Comparison of ENCODE assay signal across 21 cellular contexts in genomic region chrX:49278081-49278480, GRCh38. TPM values are rescaled to one million over a fixed set of nuclear protein-coding genes. Genes with fewer than 3 reads are reported as not detected.
A peak's percentile ranks its signal among the peaks of the same experiment; 100 is the strongest.
DNase-seq lines count a peak whose midpoint lies in the region; ATAC-seq lines count a peak whose summit lies in the region.
"Had no signal": no experiment of that assay in that cellular context is flagged by ENCODE, and none has a peak within 500 bp of the region (broad histone marks: within the 10 kb centered on the region; RNA-seq: fewer than 3 reads in every experiment).

No MANE protein-coding gene starts in this region.

- peaks cover 52 to 82% of the 10 kb centered on the region in 2 donors for H3K4me1 ChIP-seq in naive thymus-derived CD4-positive, alpha-beta T cell (ENCODE audit: control insufficient read depth in 2 of 2, insufficient read depth in 2 of 2, low read length in 2 of 2)

- peaks cover 73% of the 10 kb centered on the region for H3K4me1 Mint-ChIP-seq in stimulated activated naive CD8-positive, alpha-beta T cell treated with anti-CD3 and anti-CD28 coated beads, Interleukin-15, Interleukin-2, amounts not matched to agents 100 ng/mL and 50 ng/mL, for 24 hours (ENCODE audit: low read depth)
- peaks cover 39% of the 10 kb centered on the region for H3K4me1 Mint-ChIP-seq in activated T-helper 17 cell treated with anti-CD3 and anti-CD28 coated beads, Interleukin-2, amount 50 U/mL, for 72 hours
- peaks cover 43 to 90% (median 81%) of the 10 kb centered on the region in 7 donors for H3K4me1 Mint-ChIP-seq in naive thymus-derived CD4-positive, alpha-beta T cell

- CTCF ChIA-PET in naive thymus-derived CD4-positive, alpha-beta T cell (lab: Charles Lee): no interaction called here

- no peaks in the 10 kb centered on the region for H3K9me3 Mint-ChIP-seq in stimulated activated naive CD8-positive, alpha-beta T cell treated with anti-CD3 and anti-CD28 coated beads, Interleukin-15, Interleukin-2, amounts not matched to agents 100 ng/mL and 50 ng/mL, for 24 hours
- no peaks in the 10 kb centered on the region for H3K9me3 Mint-ChIP-seq in activated T-helper 17 cell treated with anti-CD3 and anti-CD28 coated beads, Interleukin-2, amount 50 U/mL, for 72 hours
- H3K9me3 Mint-ChIP-seq in naive thymus-derived CD4-positive, alpha-beta T cell: no peaks in the 10 kb centered on the region
- H3K9me3 Mint-ChIP-seq: HFFc6 had no signal

- H3K36me3 ChIP-seq in naive thymus-derived CD4-positive, alpha-beta T cell (ENCODE audit: control insufficient read depth in 2 of 3, insufficient read depth in 3 of 3, low read length in 3 of 3): no peaks in the 10 kb centered on the region
- H3K36me3 ChIP-seq: left lung, thoracic aorta had no signal

- no peaks in the 10 kb centered on the region for H3K9me3 ChIP-seq in naive thymus-derived CD4-positive, alpha-beta T cell (ENCODE audit: control insufficient read depth in 2 of 3, low read length in 3 of 3)
- H3K9me3 ChIP-seq: left lung, thoracic aorta had no signal

- DNase-seq in stimulated activated naive CD8-positive, alpha-beta T cell treated with anti-CD3 and anti-CD28 coated beads, Interleukin-15, Interleukin-2, amounts not matched to agents 100 U/mL and 50 U/mL, for 24 hours: no peak
- no peak for DNase-seq in naive thymus-derived CD4-positive, alpha-beta T cell
- DNase-seq in NAMALWA (ENCODE audit: low spot score) (no peak), dedifferentiated amniotic fluid mesenchymal stem cell (ENCODE audit: extremely low spot score) (no peak), NCI-H446 (lab: John Stamatoyannopoulos, UW) (no peak)
- DNase-seq: amniotic stem cell, DND-41, HFFc6, IMR-90, left lung, midbrain, MM.1S, NCI-H1694 treated with DMSO at 0.1 percent for 48 hours, NCI-H2227 treated with DMSO at 0.1 percent for 48 hours, NCI-H82, SIG-M5 had no signal

- peak overlapping the region; percentile 63 for H3K4me3 Mint-ChIP-seq in stimulated activated naive CD8-positive, alpha-beta T cell treated with anti-CD3 and anti-CD28 coated beads, Interleukin-15, Interleukin-2, amounts not matched to agents 100 ng/mL and 50 ng/mL, for 24 hours
- peak overlapping the region; percentile 94 for H3K4me3 Mint-ChIP-seq in activated T-helper 17 cell treated with anti-CD3 and anti-CD28 coated beads, Interleukin-2, amount 50 U/mL, for 72 hours
- peak overlapping the region; percentile 48 to 91 (median 74) for H3K4me3 Mint-ChIP-seq in naive thymus-derived CD4-positive, alpha-beta T cell
- H3K4me3 Mint-ChIP-seq: HFFc6 had no signal

- no peak for ATAC-seq in stimulated activated naive CD8-positive, alpha-beta T cell treated with anti-CD3 and anti-CD28 coated beads, Interleukin-15, Interleukin-2, amounts not matched to agents 100 U/mL and 50 U/mL, for 24 hours
- no peak for ATAC-seq in activated T-helper 17 cell treated with anti-CD3 and anti-CD28 coated beads, Interleukin-2, amount 50 U/mL, for 72 hours (replicated peaks)
- ATAC-seq in naive thymus-derived CD4-positive, alpha-beta T cell: no peak
- ATAC-seq: left lung had no signal

- no peaks in the 10 kb centered on the region for H3K27me3 Mint-ChIP-seq in stimulated activated naive CD8-positive, alpha-beta T cell treated with anti-CD3 and anti-CD28 coated beads, Interleukin-15, Interleukin-2, amounts not matched to agents 100 ng/mL and 50 ng/mL, for 24 hours
- no peaks in the 10 kb centered on the region for H3K27me3 Mint-ChIP-seq in activated T-helper 17 cell treated with anti-CD3 and anti-CD28 coated beads, Interleukin-2, amount 50 U/mL, for 72 hours
- H3K27me3 Mint-ChIP-seq in naive thymus-derived CD4-positive, alpha-beta T cell: no peaks in the 10 kb centered on the region

- POLR2A ChIA-PET in naive thymus-derived CD4-positive, alpha-beta T cell (lab: Charles Lee): interaction anchor here (0.7 to 2.4 kb wide), 3 partner anchors 11 to 32 kb away, joined by 3 to 11 read pairs (median 4); no protein-coding TSS in a partner anchor

- no peak overlapping the region for H3K4me3 ChIP-seq in naive thymus-derived CD4-positive, alpha-beta T cell (ENCODE audit: low read length)
- H3K4me3 ChIP-seq: left lung, thoracic aorta had no signal

- intact Hi-C loops in naive thymus-derived CD4-positive, alpha-beta T cell (cut with micrococcal nuclease): loop anchor here in 1 of 2 donors (5.0 kb wide), 1 partner anchor 474 kb away; no protein-coding TSS in a partner anchor

- H3K27me3 ChIP-seq in naive thymus-derived CD4-positive, alpha-beta T cell (ENCODE audit: control insufficient read depth in 2 of 2, insufficient read depth in 2 of 2, low read length in 2 of 2): no peaks in the 10 kb centered on the region
- H3K27me3 ChIP-seq: left lung had no signal

- peak overlapping the region; percentile 98 for H3K27ac Mint-ChIP-seq in stimulated activated naive CD8-positive, alpha-beta T cell treated with anti-CD3 and anti-CD28 coated beads, Interleukin-15, Interleukin-2, amounts not matched to agents 100 ng/mL and 50 ng/mL, for 24 hours
- peak overlapping the region; percentile 99 for H3K27ac Mint-ChIP-seq in activated T-helper 17 cell treated with anti-CD3 and anti-CD28 coated beads, Interleukin-2, amount 50 U/mL, for 72 hours
- peak overlapping the region; percentile 76 to 94 (median 88) for H3K27ac Mint-ChIP-seq in naive thymus-derived CD4-positive, alpha-beta T cell
- H3K27ac Mint-ChIP-seq: HFFc6 had no signal

- H3K36me3 Mint-ChIP-seq in stimulated activated naive CD8-positive, alpha-beta T cell treated with anti-CD3 and anti-CD28 coated beads, Interleukin-15, Interleukin-2, amounts not matched to agents 100 ng/mL and 50 ng/mL, for 24 hours (ENCODE audit: low read depth): peaks cover 19% of the 10 kb centered on the region
- H3K36me3 Mint-ChIP-seq in activated T-helper 17 cell treated with anti-CD3 and anti-CD28 coated beads, Interleukin-2, amount 50 U/mL, for 72 hours (ENCODE audit: low read depth): peaks cover 48% of the 10 kb centered on the region
- H3K36me3 Mint-ChIP-seq in naive thymus-derived CD4-positive, alpha-beta T cell: peaks cover 0 to 50% (median 5%) of the 10 kb centered on the region in 5 donors

- peak overlapping the region; percentile 50 for H3K27ac ChIP-seq in naive thymus-derived CD4-positive, alpha-beta T cell (ENCODE audit: low read depth, low read length)
- H3K27ac ChIP-seq: HL-60, left lung, thoracic aorta had no signal

RNA-seq across cellular contexts. Expression of gene PPP1R3F, which starts 8.5 kb away (rescaled TPM):
- total RNA-seq in activated T-helper 17 cell treated with anti-CD3 and anti-CD28 coated beads, Interleukin-2, amount 50 U/mL, for 72 hours: 1 to 10 TPM; 6.6 to 8.8 TPM
- 10 to 100 TPM in 3 of 5 experiments, 1 to 10 TPM in 2; 8.9 to 16.3 (median 12.3) TPM for total RNA-seq in naive thymus-derived CD4-positive, alpha-beta T cell
- 1 to 10 TPM; 9.1 to 9.5 TPM for polyA plus RNA-seq in naive thymus-derived CD4-positive, alpha-beta T cell

RNA-seq across cellular contexts. Expression of gene FOXP3, which starts 13.6 kb away (rescaled TPM):
- total RNA-seq in activated T-helper 17 cell treated with anti-CD3 and anti-CD28 coated beads, Interleukin-2, amount 50 U/mL, for 72 hours: 100 to 1,000 TPM in 1 of 2 donors, 10 to 100 TPM in 1; 80.4 to 109 TPM
- total RNA-seq in naive thymus-derived CD4-positive, alpha-beta T cell: 10 to 100 TPM in 1 of 5 experiments, 1 to 10 TPM in 2, under 1 TPM in 2; 0.50 to 25.3 (median 1.7) TPM
- under 1 TPM; 0.35 to 0.41 TPM for polyA plus RNA-seq in naive thymus-derived CD4-positive, alpha-beta T cell
- total RNA-seq: IMR-90, thoracic aorta had no signal

RNA-seq across cellular contexts. Expression of gene GAGE10, which starts 25.4 kb away (rescaled TPM):
- total RNA-seq in activated T-helper 17 cell treated with anti-CD3 and anti-CD28 coated beads, Interleukin-2, amount 50 U/mL, for 72 hours: not detected
- not detected for total RNA-seq in naive thymus-derived CD4-positive, alpha-beta T cell
- not detected for polyA plus RNA-seq in naive thymus-derived CD4-positive, alpha-beta T cell
- total RNA-seq: HFFc6; IMR-90; left lung; T-helper 1 cell treated with Interleukin-12 subunit alpha and Interleukin-12 subunit beta and Interleukin-4 antibody, amounts not matched to agents 30 ng/mL and 1 ng/mL, for 36 hours; thoracic aorta had no signal
- polyA plus RNA-seq: IMR-90 had no signal

RNA-seq across cellular contexts. Expression of gene CCDC22, which starts 42.8 kb away (rescaled TPM):
- 10 to 100 TPM; 21.7 to 33.0 TPM for total RNA-seq in activated T-helper 17 cell treated with anti-CD3 and anti-CD28 coated beads, Interleukin-2, amount 50 U/mL, for 72 hours
- 10 to 100 TPM; 19.0 to 34.0 (median 27.6) TPM for total RNA-seq in naive thymus-derived CD4-positive, alpha-beta T cell
- 10 to 100 TPM; 25.3 to 34.9 TPM for polyA plus RNA-seq in naive thymus-derived CD4-positive, alpha-beta T cell

RNA-seq across cellular contexts. Expression of gene GAGE12J, which starts 43.8 kb away (rescaled TPM):
- total RNA-seq in activated T-helper 17 cell treated with anti-CD3 and anti-CD28 coated beads, Interleukin-2, amount 50 U/mL, for 72 hours: not detected
- total RNA-seq in naive thymus-derived CD4-positive, alpha-beta T cell: not detected
- polyA plus RNA-seq in naive thymus-derived CD4-positive, alpha-beta T cell: not detected
- total RNA-seq: HFFc6; IMR-90; left lung; T-helper 1 cell treated with Interleukin-12 subunit alpha and Interleukin-12 subunit beta and Interleukin-4 antibody, amounts not matched to agents 30 ng/mL and 1 ng/mL, for 36 hours; thoracic aorta had no signal
- polyA plus RNA-seq: IMR-90 had no signal
